ENCODE assay signal across 30 cellular contexts in the genomic region with DNA sequence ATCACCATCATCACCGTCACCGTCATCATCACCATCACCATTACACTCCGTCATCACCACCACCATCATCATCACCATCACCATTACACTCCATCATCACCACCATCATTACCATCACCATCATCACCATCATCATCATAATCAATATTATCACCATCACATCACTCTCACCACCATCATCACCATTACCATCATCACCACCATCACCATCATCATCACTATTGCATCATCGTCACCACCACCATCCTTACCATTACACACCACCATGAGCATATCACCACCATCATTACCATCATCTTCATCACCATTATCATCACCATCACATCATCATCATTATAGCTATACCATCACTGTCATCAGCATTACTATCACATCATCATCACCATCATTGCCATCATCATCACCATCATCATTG.
"Had no signal": no experiment of that assay in that cellular context is flagged by ENCODE, and none has a peak within 500 bp of the region (broad histone marks: within the 10 kb centered on the region; RNA-seq: fewer than 3 reads in every experiment).

No MANE protein-coding gene starts in this region.

- H3K27ac Mint-ChIP-seq: activated CD4-positive, alpha-beta memory T cell treated with anti-CD3 and anti-CD28 coated beads for 36 hours; activated CD4-positive, alpha-beta T cell treated with anti-CD3 and anti-CD28 coated beads for 36 hours; activated CD4-positive, alpha-beta T cell treated with anti-CD3 and anti-CD28 coated beads, Interleukin-2, amount 10 ng/mL, durations not matched to agents 24 days and 14 days; activated CD8-positive, alpha-beta memory T cell treated with anti-CD3 and anti-CD28 coated beads, Interleukin-2, amount 10 ng/mL, durations not matched to agents 7 days and 5 days; activated CD8-positive, alpha-beta T cell treated with anti-CD3 and anti-CD28 coated beads, Interleukin-2, amount 10 ng/mL, durations not matched to agents 7 days and 5 days; activated naive CD4-positive, alpha-beta T cell treated with anti-CD3 and anti-CD28 coated beads, Interleukin-2, amount 10 ng/mL, durations not matched to agents 7 days and 5 days; activated naive CD4-positive, alpha-beta T cell treated with anti-CD3 and anti-CD28 coated beads, Interleukin-2, amount 50 U/mL, for 72 hours; activated naive CD8-positive, alpha-beta T cell treated with anti-CD3 and anti-CD28 coated beads, Interleukin-2, amount 10 ng/mL, durations not matched to agents 7 days and 5 days; activated T-cell treated with anti-CD3 and anti-CD28 coated beads, Interleukin-2, amount 50 U/mL, for 72 hours; brain; dendritic cell treated with granulocyte-macrophage colony-stimulating factor and Interleukin-4, amounts not matched to agents 40 ng/mL and 50 ng/mL, for 4 days; effector memory CD8-positive, alpha-beta T cell had no signal

- ATAC-seq: activated CD4-positive, alpha-beta T cell treated with anti-CD3 and anti-CD28 coated beads for 36 hours; activated CD8-positive, alpha-beta memory T cell treated with anti-CD3 and anti-CD28 coated beads, Interleukin-2, amount 10 ng/mL, durations not matched to agents 7 days and 5 days; activated CD8-positive, alpha-beta T cell treated with anti-CD3 and anti-CD28 coated beads, Interleukin-2, amount 10 ng/mL, durations not matched to agents 7 days and 5 days; activated naive CD4-positive, alpha-beta T cell treated with anti-CD3 and anti-CD28 coated beads, Interleukin-2, amount 50 U/mL, for 72 hours; activated T-cell treated with anti-CD3 and anti-CD28 coated beads, Interleukin-2, amount 50 U/mL, for 72 hours; effector memory CD8-positive, alpha-beta T cell; foreskin keratinocyte; gastrocnemius medialis had no signal

- H3K27ac ChIP-seq: ascending aorta, breast epithelium, coronary artery, dorsolateral prefrontal cortex, esophagus muscularis mucosa, foreskin keratinocyte, gastrocnemius medialis had no signal

- H3K9me3 ChIP-seq: gastrocnemius medialis had no signal

- H3K27me3 ChIP-seq: ascending aorta, breast epithelium, esophagus muscularis mucosa, foreskin keratinocyte had no signal

- DNase-seq: activated CD4-positive, alpha-beta memory T cell treated with anti-CD3 and anti-CD28 coated beads for 36 hours; activated CD4-positive, alpha-beta T cell treated with anti-CD3 and anti-CD28 coated beads for 36 hours; activated CD4-positive, alpha-beta T cell treated with anti-CD3 and anti-CD28 coated beads, Interleukin-2, amount 10 ng/mL, durations not matched to agents 24 days and 14 days; activated CD4-positive, CD25-positive, alpha-beta regulatory T cell; activated CD4-positive, CD25-positive, alpha-beta regulatory T cell treated with anti-CD3 and anti-CD28 coated beads, Interleukin-2, amount 50 U/mL, for 72 hours; activated CD8-positive, alpha-beta memory T cell treated with anti-CD3 and anti-CD28 coated beads, Interleukin-2, amount 10 ng/mL, durations not matched to agents 7 days and 5 days; activated CD8-positive, alpha-beta memory T cell treated with anti-CD3 and anti-CD28 coated beads, Interleukin-2, amount 50 U/mL, for 4 hours; activated CD8-positive, alpha-beta T cell treated with anti-CD3 and anti-CD28 coated beads, Interleukin-2, amount 10 ng/mL, durations not matched to agents 7 days and 5 days; activated gamma-delta T cell; activated naive CD4-positive, alpha-beta T cell; activated naive CD4-positive, alpha-beta T cell treated with anti-CD3 and anti-CD28 coated beads, Interleukin-2, amount 10 ng/mL, durations not matched to agents 7 days and 5 days; activated T-cell treated with anti-CD3 and anti-CD28 coated beads, Interleukin-2, amount 50 U/mL, for 1 hour; activated T-cell treated with anti-CD3 and anti-CD28 coated beads, Interleukin-2, amount 50 U/mL, for 72 hours; effector CD4-positive, alpha-beta T cell; effector memory CD8-positive, alpha-beta T cell; erythroblast; foreskin keratinocyte; gastrocnemius medialis; glutamatergic neuron; T-helper 2 cell had no signal

- H3K4me1 ChIP-seq: ascending aorta, breast epithelium, esophagus muscularis mucosa, foreskin keratinocyte, gastrocnemius medialis had no signal

- H3K4me3 Mint-ChIP-seq: activated CD4-positive, alpha-beta memory T cell treated with anti-CD3 and anti-CD28 coated beads for 36 hours; activated CD4-positive, alpha-beta T cell treated with anti-CD3 and anti-CD28 coated beads for 36 hours; activated CD4-positive, alpha-beta T cell treated with anti-CD3 and anti-CD28 coated beads, Interleukin-2, amount 10 ng/mL, durations not matched to agents 24 days and 14 days; activated CD8-positive, alpha-beta memory T cell treated with anti-CD3 and anti-CD28 coated beads, Interleukin-2, amount 10 ng/mL, durations not matched to agents 7 days and 5 days; activated CD8-positive, alpha-beta T cell treated with anti-CD3 and anti-CD28 coated beads, Interleukin-2, amount 10 ng/mL, durations not matched to agents 7 days and 5 days; activated naive CD4-positive, alpha-beta T cell treated with anti-CD3 and anti-CD28 coated beads, Interleukin-2, amount 10 ng/mL, durations not matched to agents 7 days and 5 days; activated naive CD8-positive, alpha-beta T cell treated with anti-CD3 and anti-CD28 coated beads, Interleukin-2, amount 10 ng/mL, durations not matched to agents 7 days and 5 days; activated T-cell treated with anti-CD3 and anti-CD28 coated beads, Interleukin-2, amount 50 U/mL, for 72 hours; brain; central memory CD8-positive, alpha-beta T cell; dendritic cell treated with granulocyte-macrophage colony-stimulating factor and Interleukin-4, amounts not matched to agents 40 ng/mL and 50 ng/mL, for 4 days; effector memory CD8-positive, alpha-beta T cell had no signal

- H3K27me3 Mint-ChIP-seq: activated CD4-positive, alpha-beta memory T cell treated with anti-CD3 and anti-CD28 coated beads for 36 hours; activated CD4-positive, alpha-beta T cell treated with anti-CD3 and anti-CD28 coated beads for 36 hours; activated CD4-positive, alpha-beta T cell treated with anti-CD3 and anti-CD28 coated beads, Interleukin-2, amount 10 ng/mL, durations not matched to agents 24 days and 14 days; activated CD8-positive, alpha-beta memory T cell treated with anti-CD3 and anti-CD28 coated beads, Interleukin-2, amount 10 ng/mL, durations not matched to agents 7 days and 5 days; activated naive CD8-positive, alpha-beta T cell treated with anti-CD3 and anti-CD28 coated beads, Interleukin-2, amount 10 ng/mL, durations not matched to agents 7 days and 5 days; central memory CD8-positive, alpha-beta T cell; dendritic cell treated with granulocyte-macrophage colony-stimulating factor and Interleukin-4, amounts not matched to agents 40 ng/mL and 50 ng/mL, for 4 days; effector memory CD8-positive, alpha-beta T cell had no signal

- H3K4me3 ChIP-seq: ascending aorta, breast epithelium, coronary artery, dorsolateral prefrontal cortex, esophagus muscularis mucosa, gastrocnemius medialis had no signal

- H3K36me3 ChIP-seq: ascending aorta, breast epithelium, esophagus muscularis mucosa, gastrocnemius medialis had no signal
